Comparison of ENCODE assay signal across 2 cellular contexts in genomic region chrX:101682723-101683122, GRCh38.
TF ChIP-seq lines count a peak whose summit lies in the region.

No MANE protein-coding gene starts in this region.

TF ChIP-seq in IMR-90, 13 proteins besides CTCF, POLR2A, EP300 and RAD21:
- TF ChIP-seq MAFK (IDR thresholded peaks at IDR 0.05; ENCODE audit: low read depth, low read length) (no peak), SMC3 (IDR thresholded peaks at IDR 0.05; ENCODE audit: low read depth, low read length) (no peak), RCOR1 (IDR thresholded peaks at IDR 0.05; ENCODE audit: insufficient replicate concordance, low read length) (no peak), NFE2L2 (IDR thresholded peaks at IDR 0.05; ENCODE audit: low read depth, low read length) (no peak), RFX5 (IDR thresholded peaks at IDR 0.05; ENCODE audit: low read depth, low read length) (no peak), CHD1 (IDR thresholded peaks at IDR 0.05; ENCODE audit: low read depth, low read length) (no peak), CEBPB (IDR thresholded peaks at IDR 0.05; ENCODE audit: low read depth, low read length) (no peak), MAZ (IDR thresholded peaks at IDR 0.05; ENCODE audit: borderline replicate concordance, low read depth, low read length) (no peak), BHLHE40 (IDR thresholded peaks at IDR 0.05; ENCODE audit: low read depth, low read length) (no peak), USF2 (IDR thresholded peaks at IDR 0.05; ENCODE audit: low read depth, low read length) (no peak), MXI1 (IDR thresholded peaks at IDR 0.05; ENCODE audit: borderline replicate concordance, low read depth, low read length) (no peak), FOS (IDR thresholded peaks at IDR 0.05; ENCODE audit: low read depth, low read length) (no peak)
- TF ChIP-seq, protein P1, sequence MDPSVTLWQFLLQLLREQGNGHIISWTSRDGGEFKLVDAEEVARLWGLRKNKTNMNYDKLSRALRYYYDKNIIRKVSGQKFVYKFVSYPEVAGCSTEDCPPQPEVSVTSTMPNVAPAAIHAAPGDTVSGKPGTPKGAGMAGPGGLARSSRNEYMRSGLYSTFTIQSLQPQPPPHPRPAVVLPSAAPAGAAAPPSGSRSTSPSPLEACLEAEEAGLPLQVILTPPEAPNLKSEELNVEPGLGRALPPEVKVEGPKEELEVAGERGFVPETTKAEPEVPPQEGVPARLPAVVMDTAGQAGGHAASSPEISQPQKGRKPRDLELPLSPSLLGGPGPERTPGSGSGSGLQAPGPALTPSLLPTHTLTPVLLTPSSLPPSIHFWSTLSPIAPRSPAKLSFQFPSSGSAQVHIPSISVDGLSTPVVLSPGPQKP (IDR thresholded peaks at IDR 0.05; ENCODE audit: borderline replicate concordance, low read depth, low read length): no peak

TF ChIP-seq in endothelial cell of umbilical vein, 7 proteins besides CTCF, POLR2A, EP300 and RAD21:
- no peak for TF ChIP-seq EZH2 (IDR thresholded peaks at IDR 0.05; ENCODE audit: borderline replicate concordance, low read depth, low read length, severe bottlenecking)
- TF ChIP-seq GATA2 (IDR thresholded peaks at IDR 0.05; ENCODE audit: insufficient read depth, insufficient read length, low read depth, low read length): no peak
- TF ChIP-seq MYC (IDR thresholded peaks at IDR 0.05; ENCODE audit: low read depth, low read length): no peak
- TF ChIP-seq, protein P2, sequence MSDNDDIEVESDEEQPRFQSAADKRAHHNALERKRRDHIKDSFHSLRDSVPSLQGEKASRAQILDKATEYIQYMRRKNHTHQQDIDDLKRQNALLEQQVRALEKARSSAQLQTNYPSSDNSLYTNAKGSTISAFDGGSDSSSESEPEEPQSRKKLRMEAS (IDR thresholded peaks at IDR 0.05; ENCODE audit: insufficient read depth, insufficient read length): no peak
- TF ChIP-seq FOS (IDR thresholded peaks at IDR 0.05; ENCODE audit: borderline replicate concordance, insufficient read depth, low read length): peak; percentile 77
- no peak for TF ChIP-seq POLR2AphosphoS5 (IDR thresholded peaks at IDR 0.05; ENCODE audit: insufficient read depth, low read depth, low read length)
- peak; percentile 36 for TF ChIP-seq JUN (IDR thresholded peaks at IDR 0.05; ENCODE audit: borderline replicate concordance, insufficient read depth, insufficient read length, low read depth)
TF ChIP-seq in endothelial cell of umbilical vein: peak in this region for 2.
